12 cellular contexts compared by ENCODE assay signal in genomic region chr5:131396015-131396414, GRCh38.
A peak's percentile ranks its signal among the peaks of the same experiment; 100 is the strongest.
DNase-seq lines count a peak whose midpoint lies in the region; ATAC-seq and TF ChIP-seq lines count a peak whose summit lies in the region.
"Had no signal": no experiment of that assay in that cellular context is flagged by ENCODE, and none has a peak within 500 bp of the region (broad histone marks: within the 10 kb centered on the region; RNA-seq: fewer than 3 reads in every experiment).

No MANE protein-coding gene starts in this region.

- H3K9ac ChIP-seq in neural progenitor cell, result no peak overlapping the region

- intact Hi-C loops in left cardiac atrium (cut with DNase I), result no loop called here

- H3K4me2 ChIP-seq in neural progenitor cell, result no peak overlapping the region

- H3K36me3 Mint-ChIP-seq in activated T-cell treated with anti-CD3 and anti-CD28 coated beads, Interleukin-2, amount 50 U/mL, for 4 hours (ENCODE audit: insufficient read depth), result peaks cover 72% of the 10 kb centered on the region
- H3K36me3 Mint-ChIP-seq in neural progenitor cell, result peaks cover 57% of the 10 kb centered on the region

- no peaks in the 10 kb centered on the region for H3K4me1 ChIP-seq in neural progenitor cell

- no peak overlapping the region for H3K4me3 ChIP-seq in neural progenitor cell

- no peaks in the 10 kb centered on the region for H3K27me3 ChIP-seq in neural progenitor cell

- H3K4me1 Mint-ChIP-seq in activated T-cell treated with anti-CD3 and anti-CD28 coated beads, Interleukin-2, amount 50 U/mL, for 4 hours (ENCODE audit: low read depth), result peaks cover 70% of the 10 kb centered on the region
- no peaks in the 10 kb centered on the region for H3K4me1 Mint-ChIP-seq in neural progenitor cell

- H3K36me3 ChIP-seq in neural progenitor cell, result no peaks in the 10 kb centered on the region

- peak overlapping the region; percentile 70 for H3K4me3 Mint-ChIP-seq in activated T-cell treated with anti-CD3 and anti-CD28 coated beads, Interleukin-2, amount 50 U/mL, for 4 hours
- H3K4me3 Mint-ChIP-seq in neural progenitor cell, result no peak overlapping the region

- H2AFZ ChIP-seq in neural progenitor cell (replicated peaks), result no peak overlapping the region

- H3K79me2 ChIP-seq in neural progenitor cell (ENCODE audit: low read depth), result no peaks in the 10 kb centered on the region

- no peaks in the 10 kb centered on the region for H3F3A ChIP-seq in neural progenitor cell (ENCODE audit: low read depth)

- no peak for DNase-seq in activated T-cell treated with anti-CD3 and anti-CD28 coated beads, Interleukin-2, amount 50 U/mL, for 4 hours
- DNase-seq in activated T-cell treated with anti-CD3 and anti-CD28 coated beads, Interleukin-2, amount 50 U/mL, for 48 hours, result no peak
- no peak for DNase-seq in neural progenitor cell (ENCODE audit: low spot score)
- DNase-seq in NCI-H1930 (lab: John Stamatoyannopoulos, UW), result no peak
- no peak for DNase-seq in left cardiac atrium
- DNase-seq in H4 (ENCODE audit: low spot score), result no peak
- DNase-seq: ACHN; Karpas-422; right cardiac atrium; stimulated activated naive CD4-positive, alpha-beta T cell had no signal

- peak overlapping the region; percentile 69 for H3K27ac Mint-ChIP-seq in neural progenitor cell

- H3K27me3 Mint-ChIP-seq in activated T-cell treated with anti-CD3 and anti-CD28 coated beads, Interleukin-2, amount 50 U/mL, for 4 hours (ENCODE audit: low read depth), result no peaks in the 10 kb centered on the region
- peaks cover 2% of the 10 kb centered on the region for H3K27me3 Mint-ChIP-seq in neural progenitor cell (ENCODE audit: insufficient read depth, low read depth)

- TF ChIP-seq CTCF in neural progenitor cell (IDR thresholded peaks at IDR 0.05), result no peak

- peaks cover 3% of the 10 kb centered on the region for H3K9me3 Mint-ChIP-seq in activated T-cell treated with anti-CD3 and anti-CD28 coated beads, Interleukin-2, amount 50 U/mL, for 4 hours
- H3K9me3 Mint-ChIP-seq in neural progenitor cell, result peaks cover 5% of the 10 kb centered on the region

- no peaks in the 10 kb centered on the region for H4K20me1 ChIP-seq in neural progenitor cell (ENCODE audit: low read depth)

- peak; percentile 79 to 80 for ATAC-seq in activated T-cell treated with anti-CD3 and anti-CD28 coated beads, Interleukin-2, amount 50 U/mL, for 4 hours
- ATAC-seq in GM21786 (IDR thresholded peaks at IDR 0.05; ENCODE audit: unreplicated experiment), result peak; percentile 86
- ATAC-seq in HG03460 (IDR thresholded peaks at IDR 0.05; ENCODE audit: unreplicated experiment), result peak; percentile 81
- no peak for ATAC-seq in left cardiac atrium
- ATAC-seq: right cardiac atrium had no signal

- peak overlapping the region; percentile 27 for H3K27ac ChIP-seq in neural progenitor cell

- no peaks in the 10 kb centered on the region for H3K9me3 ChIP-seq in neural progenitor cell (ENCODE audit: low read depth)

Comparison
In these comparisons a context has a peak if more than half of its experiments do, and no peak if none do; other contexts are left out.
1. ATAC-seq: peak in activated T-cell treated with anti-CD3 and anti-CD28 coated beads, Interleukin-2, amount 50 U/mL, for 4 hours (2 of 2), GM21786 (single experiment) and HG03460 (single experiment); none in left cardiac atrium (0 of 2).